Comparison of ENCODE assay signal across 15 cellular contexts in the genomic region with DNA sequence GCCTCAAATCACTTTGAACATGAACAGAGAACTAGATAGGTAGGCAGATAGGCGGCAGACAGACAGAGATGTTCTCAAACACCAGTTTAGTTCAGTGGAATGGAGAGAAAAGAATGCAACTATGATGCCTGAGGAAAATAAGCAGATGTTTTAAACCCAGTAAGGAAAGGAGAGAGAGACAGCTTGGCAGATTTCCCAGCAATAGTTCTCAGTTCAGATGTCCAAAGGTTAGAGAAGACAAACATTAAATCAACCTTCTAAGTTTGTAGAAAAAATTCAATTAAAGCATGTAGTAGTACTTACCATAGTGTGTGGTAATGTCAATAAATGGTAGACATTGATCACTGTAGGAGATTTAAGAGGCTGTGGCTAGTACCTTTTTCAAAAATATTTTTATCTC.
A peak's percentile ranks its signal among the peaks of the same experiment; 100 is the strongest.
DNase-seq lines count a peak whose midpoint lies in the region; ATAC-seq and TF ChIP-seq lines count a peak whose summit lies in the region.
"Had no signal": no experiment of that assay in that cellular context is flagged by ENCODE, and none has a peak within 500 bp of the region (broad histone marks: within the 10 kb centered on the region; RNA-seq: fewer than 3 reads in every experiment).

No MANE protein-coding gene starts in this region.

- no peak for ATAC-seq in GM21515 (IDR thresholded peaks at IDR 0.05; ENCODE audit: unreplicated experiment)

- H3K36me3 Mint-ChIP-seq in activated T-helper 2 cell treated with anti-CD3 and anti-CD28 coated beads, Interferon-gamma antibody, Interleukin-2, Interleukin-4, amounts not matched to agents 10 μg/mL and 5 μg/mL and 100 μg/mL, durations not matched to agents 14 hours and 24 hours and 36 hours (ENCODE audit: low read depth), result no peaks in the 10 kb centered on the region
- H3K36me3 Mint-ChIP-seq: CD8-positive, alpha-beta memory T cell had no signal

- H3K27me3 Mint-ChIP-seq in activated T-helper 2 cell treated with anti-CD3 and anti-CD28 coated beads, Interferon-gamma antibody, Interleukin-2, Interleukin-4, amounts not matched to agents 10 μg/mL and 5 μg/mL and 100 μg/mL, durations not matched to agents 14 hours and 24 hours and 36 hours (ENCODE audit: low read depth), result peaks cover 15% of the 10 kb centered on the region

- no peak overlapping the region for H3K4me3 Mint-ChIP-seq in activated T-helper 2 cell treated with anti-CD3 and anti-CD28 coated beads, Interferon-gamma antibody, Interleukin-2, Interleukin-4, amounts not matched to agents 10 μg/mL and 5 μg/mL and 100 μg/mL, durations not matched to agents 14 hours and 24 hours and 36 hours (ENCODE audit: low read depth)
- H3K4me3 Mint-ChIP-seq: activated CD4-positive, alpha-beta T cell treated with anti-CD3 and anti-CD28 coated beads, Interleukin-2, amount 10 ng/mL, durations not matched to agents 24 days and 14 days; CD8-positive, alpha-beta memory T cell had no signal

- TF ChIP-seq CTCF in epithelial cell of proximal tubule (conservative IDR thresholded peaks at IDR 0.05; ENCODE audit: low read depth, low read length), result no peak

- H3K27ac Mint-ChIP-seq in activated T-helper 2 cell treated with anti-CD3 and anti-CD28 coated beads, Interferon-gamma antibody, Interleukin-2, Interleukin-4, amounts not matched to agents 10 μg/mL and 5 μg/mL and 100 μg/mL, durations not matched to agents 14 hours and 24 hours and 36 hours, result no peak overlapping the region
- H3K27ac Mint-ChIP-seq: activated CD4-positive, alpha-beta T cell treated with anti-CD3 and anti-CD28 coated beads, Interleukin-2, amount 10 ng/mL, durations not matched to agents 24 days and 14 days; CD8-positive, alpha-beta memory T cell had no signal

- no peaks in the 10 kb centered on the region for H3K4me1 Mint-ChIP-seq in activated T-helper 2 cell treated with anti-CD3 and anti-CD28 coated beads, Interferon-gamma antibody, Interleukin-2, Interleukin-4, amounts not matched to agents 10 μg/mL and 5 μg/mL and 100 μg/mL, durations not matched to agents 14 hours and 24 hours and 36 hours (ENCODE audit: low read depth)
- H3K4me1 Mint-ChIP-seq: activated CD4-positive, alpha-beta T cell treated with anti-CD3 and anti-CD28 coated beads, Interleukin-2, amount 10 ng/mL, durations not matched to agents 24 days and 14 days; CD8-positive, alpha-beta memory T cell had no signal

- no peak overlapping the region for H3K4me3 ChIP-seq in epithelial cell of proximal tubule (ENCODE audit: low read depth, low read length)
- H3K4me3 ChIP-seq: colonic mucosa, prostate gland had no signal

- intact Hi-C loops in activated T-helper 2 cell treated with anti-CD3 and anti-CD28 coated beads, Interferon-gamma antibody, Interleukin-2, Interleukin-4, amounts not matched to agents 10 μg/mL and 5 μg/mL and 100 μg/mL, durations not matched to agents 14 hours and 24 hours and 36 hours (cut with micrococcal nuclease), result no loop called here

- DNase-seq in DMS 273 treated with DMSO at 0.1 percent for 48 hours (lab: John Stamatoyannopoulos, UW) (peak; percentile 86), NCI-H446 treated with DMSO at 0.1 percent for 48 hours (lab: John Stamatoyannopoulos, UW) (peak; percentile 81), epithelial cell of proximal tubule (ENCODE audit: low read depth) (peak; percentile 22), mucosa of gallbladder (ENCODE audit: low spot score) (peak; percentile 40), LoVo (ENCODE audit: low spot score) (no peak), NCI-H1436 (lab: John Stamatoyannopoulos, UW) (no peak)
- DNase-seq in activated T-helper 2 cell treated with anti-CD3 and anti-CD28 coated beads, Interferon-gamma antibody, Interleukin-2, Interleukin-4, amounts not matched to agents 10 μg/mL and 5 μg/mL and 100 μg/mL, durations not matched to agents 14 hours and 24 hours and 36 hours (ENCODE audit: low spot score), result no peak
- DNase-seq: activated CD4-positive, alpha-beta T cell treated with anti-CD3 and anti-CD28 coated beads, Interleukin-2, amount 10 ng/mL, durations not matched to agents 24 days and 14 days; activated gamma-delta T cell; CD8-positive, alpha-beta memory T cell; colonic mucosa; NCI-H187; substantia nigra had no signal

- no peaks in the 10 kb centered on the region for H3K9me3 Mint-ChIP-seq in activated T-helper 2 cell treated with anti-CD3 and anti-CD28 coated beads, Interferon-gamma antibody, Interleukin-2, Interleukin-4, amounts not matched to agents 10 μg/mL and 5 μg/mL and 100 μg/mL, durations not matched to agents 14 hours and 24 hours and 36 hours
- H3K9me3 Mint-ChIP-seq: CD8-positive, alpha-beta memory T cell had no signal

Comparison
In these comparisons a context has a peak if more than half of its experiments do, and no peak if none do; other contexts are left out.
1. DNase-seq: peak in DMS 273 treated with DMSO at 0.1 percent for 48 hours (single experiment), NCI-H446 treated with DMSO at 0.1 percent for 48 hours (single experiment), epithelial cell of proximal tubule (single experiment) and mucosa of gallbladder (single experiment); none in activated T-helper 2 cell treated with anti-CD3 and anti-CD28 coated beads, Interferon-gamma antibody, Interleukin-2, Interleukin-4, amounts not matched to agents 10 μg/mL and 5 μg/mL and 100 μg/mL, durations not matched to agents 14 hours and 24 hours and 36 hours (single experiment), LoVo (single experiment) and NCI-H1436 (single experiment).